18 cellular contexts compared by ENCODE assay signal in the genomic region with DNA sequence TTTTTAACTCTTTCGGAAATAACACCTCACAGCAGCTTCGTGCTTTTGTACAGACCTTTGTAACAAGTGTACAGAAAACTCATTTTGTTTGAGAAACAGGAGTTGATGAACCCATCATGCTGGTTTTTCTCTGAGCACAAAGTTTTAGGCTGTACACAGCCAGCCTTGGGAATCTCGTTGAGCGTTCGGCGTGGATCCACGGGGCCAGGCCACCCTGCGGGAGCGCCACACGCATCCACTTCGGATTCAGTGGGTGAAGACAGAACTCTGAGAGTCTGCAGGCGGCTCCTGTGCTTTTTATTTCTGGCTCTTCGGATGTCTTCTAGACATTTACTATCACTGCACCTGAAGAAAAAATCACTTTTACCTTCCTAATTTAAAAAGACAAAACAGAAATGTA.
"Had no signal": no experiment of that assay in that cellular context is flagged by ENCODE, and none has a peak within 500 bp of the region (broad histone marks: within the 10 kb centered on the region; RNA-seq: fewer than 3 reads in every experiment).

No MANE protein-coding gene starts in this region.

- H3K4me1 ChIP-seq: heart left ventricle, pancreas, psoas muscle, transverse colon had no signal

- H3K27ac ChIP-seq: coronary artery, epithelial cell of prostate, heart left ventricle, neutrophil, pancreas, psoas muscle, skin epidermis, transverse colon had no signal

- ATAC-seq: activated CD8-positive, alpha-beta T cell treated with anti-CD3 and anti-CD28 coated beads for 36 hours; activated T-helper 17 cell treated with anti-CD3 and anti-CD28 coated beads, Interleukin-2, amount 50 U/mL, for 72 hours; left cardiac atrium; pancreas had no signal

- FAIRE-seq: pancreas had no signal

- H3K4me3 ChIP-seq: coronary artery, heart left ventricle, pancreas, psoas muscle, skin epidermis, transverse colon had no signal

- H3K27me3 ChIP-seq: heart left ventricle, neutrophil, pancreas, transverse colon had no signal

- DNase-seq: activated CD4-positive, alpha-beta T cell treated with anti-CD3 and anti-CD28 coated beads, Interleukin-2, amount 10 ng/mL, durations not matched to agents 24 days and 14 days; activated CD8-positive, alpha-beta T cell treated with anti-CD3 and anti-CD28 coated beads for 36 hours; activated naive CD4-positive, alpha-beta T cell treated with Interleukin-2 at 50 U/mL for 16 hours; activated naive CD8-positive, alpha-beta T cell treated with anti-CD3 and anti-CD28 coated beads for 36 hours; activated T-cell treated with anti-CD3 and anti-CD28 coated beads, Interleukin-2, amount 50 U/mL, for 1 hour; amygdala; cerebellar nuclear complex; left cardiac atrium; psoas muscle; stimulated activated CD4-positive, alpha-beta T cell treated with anti-CD3 and anti-CD28 coated beads, Interleukin-1b, Interleukin-23, amount 100 ng/mL, for 48 hours; transverse colon had no signal

- H3K9me3 ChIP-seq: heart left ventricle, neutrophil, pancreas, psoas muscle, transverse colon had no signal
